ENCODE assay signal across 15 cellular contexts in the genomic region with DNA sequence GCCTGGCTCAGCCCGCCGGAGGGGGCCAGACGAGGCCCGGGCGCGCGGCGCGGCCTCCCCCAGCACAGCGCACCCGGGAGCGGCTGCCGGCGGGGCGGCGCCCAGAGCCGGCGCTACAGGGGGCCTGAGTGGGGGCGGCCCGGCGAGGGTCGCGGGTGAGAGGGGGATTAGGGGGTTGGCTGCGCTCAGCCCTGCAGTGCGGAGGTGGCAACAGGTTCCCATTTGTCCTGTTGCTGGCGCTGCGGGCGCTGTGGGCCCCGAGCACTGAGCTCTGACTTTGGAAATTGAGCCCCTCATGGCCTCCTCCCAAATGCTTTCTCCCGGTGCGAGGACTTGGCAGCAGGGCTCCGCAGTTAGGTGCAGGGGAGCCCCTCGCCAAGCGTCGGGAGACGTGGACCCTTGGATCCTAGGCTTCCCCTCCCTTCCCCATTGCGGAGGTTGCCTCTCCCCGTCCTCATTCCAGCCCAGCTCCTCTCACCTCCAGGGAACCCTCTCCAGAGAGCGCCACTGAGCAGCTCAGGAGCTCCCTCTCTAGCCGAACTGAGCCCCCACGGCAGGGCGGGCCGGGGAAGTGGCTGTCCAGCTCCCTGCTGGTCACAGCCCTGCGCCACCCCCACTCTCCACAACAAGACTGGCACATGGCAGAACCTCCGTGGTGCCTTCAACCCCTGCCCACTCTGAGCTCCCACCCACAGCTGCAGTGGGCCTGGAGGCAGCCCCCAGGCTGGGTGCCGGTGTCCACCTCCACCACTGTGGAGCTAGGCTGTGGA. TPM values are rescaled to one million over a fixed set of nuclear protein-coding genes. Genes with fewer than 3 reads are reported as not detected.
DNase-seq lines count a peak whose midpoint lies in the region; ATAC-seq, FAIRE-seq and TF ChIP-seq lines count a peak whose summit lies in the region.
"Had no signal": no experiment of that assay in that cellular context is flagged by ENCODE, and none has a peak within 500 bp of the region (broad histone marks: within the 10 kb centered on the region; RNA-seq: fewer than 3 reads in every experiment).

No MANE protein-coding gene starts in this region.

- H3K9me3 ChIP-seq in HUES64 (ENCODE audit: insufficient read depth, low read depth, low read length) (no peaks in the 10 kb centered on the region), neural cell (ENCODE audit: low read length) (no peaks in the 10 kb centered on the region)
- H3K9me3 ChIP-seq: mucosa of descending colon had no signal

- DNase-seq in D721Med (ENCODE audit: insufficient read length, low spot score) = no peak
- DNase-seq in chondrocyte (ENCODE audit: low spot score) = peak; percentile 91
- DNase-seq in NCI-H446 treated with DMSO at 0.1 percent for 48 hours (lab: John Stamatoyannopoulos, UW) = no peak
- no peak for DNase-seq in DMS153 (lab: John Stamatoyannopoulos, UW)
- DNase-seq: activated CD4-positive, alpha-beta T cell treated with anti-CD3 and anti-CD28 coated beads for 1 hour; DND-41; mucosa of descending colon; SHP77 had no signal

- no peak overlapping the region for H3K27ac Mint-ChIP-seq in chondrocyte (ENCODE audit: unreplicated experiment)
- H3K27ac Mint-ChIP-seq: activated naive CD4-positive, alpha-beta T cell treated with anti-CD3 and anti-CD28 coated beads, Interleukin-2, amount 10 ng/mL, durations not matched to agents 7 days and 5 days; dendritic cell treated with granulocyte-macrophage colony-stimulating factor and Interleukin-4, amounts not matched to agents 40 ng/mL and 50 ng/mL, for 4 days had no signal

- H3K9me3 Mint-ChIP-seq in chondrocyte (ENCODE audit: low read depth) = no peaks in the 10 kb centered on the region
- H3K9me3 Mint-ChIP-seq: activated naive CD4-positive, alpha-beta T cell treated with anti-CD3 and anti-CD28 coated beads, Interleukin-2, amount 10 ng/mL, durations not matched to agents 7 days and 5 days; dendritic cell treated with granulocyte-macrophage colony-stimulating factor and Interleukin-4, amounts not matched to agents 40 ng/mL and 50 ng/mL, for 4 days had no signal

- H2AFZ ChIP-seq in neural cell (ENCODE audit: low read depth, low read length) = no peak overlapping the region

- H3K4me1 ChIP-seq in HUES64 (ENCODE audit: insufficient read depth, low read length) = no peaks in the 10 kb centered on the region

- H3K4me3 ChIP-seq in HUES64 (ENCODE audit: low read length) (peak overlapping the region; percentile 40; the same call in 1 of the 2 replicates), neural cell (ENCODE audit: low read length) (peak overlapping the region; percentile 60)
- H3K4me3 ChIP-seq: mucosa of descending colon had no signal

- H3K27ac ChIP-seq in HUES64 (ENCODE audit: low read depth, low read length) (no peak overlapping the region), neural cell (ENCODE audit: low read length) (no peak overlapping the region)
- H3K27ac ChIP-seq: KMS-11 had no signal

- TF ChIP-seq RAD21 in neural cell (conservative IDR thresholded peaks at IDR 0.05) = no peak

- H3K9ac ChIP-seq in HUES64 (ENCODE audit: low read depth, low read length) = no peak overlapping the region
- peak overlapping the region; percentile 23 for H3K9ac ChIP-seq in neural cell (ENCODE audit: low read length)
- H3K9ac ChIP-seq: KMS-11 had no signal

- H3K36me3 ChIP-seq in HUES64 (ENCODE audit: insufficient read depth, low read length) (no peaks in the 10 kb centered on the region), neural cell (ENCODE audit: insufficient read depth, low read length) (no peaks in the 10 kb centered on the region)

- no peaks in the 10 kb centered on the region for H4K20me1 ChIP-seq in neural cell (ENCODE audit: insufficient read depth)

- H3F3A ChIP-seq in neural cell (ENCODE audit: insufficient read depth, low read length, poor library complexity, severe bottlenecking) = no peaks in the 10 kb centered on the region

- peaks cover 95% of the 10 kb centered on the region for H3K27me3 ChIP-seq in HUES64 (ENCODE audit: insufficient read depth, low read length)
- H3K27me3 ChIP-seq in neural cell (ENCODE audit: insufficient read depth, low read depth, low read length) = peaks cover 59% of the 10 kb centered on the region

- no peaks in the 10 kb centered on the region for H3K79me2 ChIP-seq in neural cell (replicated peaks; ENCODE audit: insufficient read depth, low read length)

- no peak for ATAC-seq in HG02973 (IDR thresholded peaks at IDR 0.05; ENCODE audit: unreplicated experiment)

- peaks cover 18% of the 10 kb centered on the region for H3K27me3 Mint-ChIP-seq in chondrocyte (ENCODE audit: low read depth)

- H3K9me2 ChIP-seq in neural cell (ENCODE audit: insufficient read depth, low read length) = no peaks in the 10 kb centered on the region

- TF ChIP-seq EP300 in neural cell (conservative IDR thresholded peaks at IDR 0.05; ENCODE audit: poor library complexity, severe bottlenecking) = no peak

- FAIRE-seq in D721Med (lab: Jason Lieb, UNC) = no peak

- no peak overlapping the region for H3K4me2 ChIP-seq in neural cell (ENCODE audit: low read length)
- H3K4me2 ChIP-seq: KMS-11 had no signal

- peaks cover 5% of the 10 kb centered on the region for H3K4me1 Mint-ChIP-seq in chondrocyte (ENCODE audit: low read depth)

- no peaks in the 10 kb centered on the region for H3K36me3 Mint-ChIP-seq in chondrocyte (ENCODE audit: low read depth)
- H3K36me3 Mint-ChIP-seq: activated naive CD4-positive, alpha-beta T cell treated with anti-CD3 and anti-CD28 coated beads, Interleukin-2, amount 10 ng/mL, durations not matched to agents 7 days and 5 days had no signal

- 4% methylated on average over 46 of the region's 46 CpGs for WGBS in HUES64

- TF ChIP-seq CTCF in D721Med (IDR thresholded peaks at IDR 0.05; ENCODE audit: insufficient read depth, missing control alignments) (peak; percentile 18), chondrocyte (IDR thresholded peaks at IDR 0.05) (no peak), neural cell (IDR thresholded peaks at IDR 0.05; ENCODE audit: poor library complexity, severe bottlenecking) (peak; percentile 23)

- no peak overlapping the region for H3K4me3 Mint-ChIP-seq in chondrocyte (ENCODE audit: unreplicated experiment)
- H3K4me3 Mint-ChIP-seq: activated naive CD4-positive, alpha-beta T cell treated with anti-CD3 and anti-CD28 coated beads, Interleukin-2, amount 10 ng/mL, durations not matched to agents 7 days and 5 days had no signal

TF ChIP-seq in neural cell, 6 proteins besides CTCF, POLR2A, EP300 and RAD21:
- no peak for TF ChIP-seq TAF1 (IDR thresholded peaks at IDR 0.05; ENCODE audit: low read depth)

RNA-seq across cellular contexts. Expression of a gene that starts 2.5 kb away (rescaled TPM):
- polyA plus RNA-seq in HUES64 (2013, experiment 1 of 2) = 0.35 TPM
- polyA plus RNA-seq in HUES64 (2013, experiment 2 of 2) = 0.82 TPM
- 0.13 to 0.77 TPM in 2 of 3 replicates, not detected in the other for total RNA-seq in chondrocyte
- polyA plus RNA-seq in neural cell = 0.94 and 3.2 TPM in 2 replicates
- polyA minus RNA-seq in neural cell = 0.73 and 0.93 TPM in 2 replicates
- total RNA-seq: mucosa of descending colon, skeletal muscle tissue had no signal

RNA-seq across cellular contexts. Expression of a gene that starts 29.1 kb away (rescaled TPM):
- 2.7 TPM for polyA plus RNA-seq in HUES64 (2013, experiment 1 of 2)
- 3.6 TPM for polyA plus RNA-seq in HUES64 (2013, experiment 2 of 2)
- 3.2 to 3.8 TPM (median 3.5 TPM) in 3 replicates for total RNA-seq in chondrocyte
- polyA plus RNA-seq in neural cell = 9.5 and 15.0 TPM in 2 replicates
- polyA minus RNA-seq in neural cell = 4.1 and 4.4 TPM in 2 replicates
- total RNA-seq: skeletal muscle tissue had no signal

RNA-seq across cellular contexts. Expression of a gene that starts 43.2 kb away (rescaled TPM):
- 76.3 TPM for polyA plus RNA-seq in HUES64 (2013, experiment 1 of 2)
- 77.8 TPM for polyA plus RNA-seq in HUES64 (2013, experiment 2 of 2)
- 47.6 to 71.1 TPM (median 70.6 TPM) in 3 replicates for total RNA-seq in chondrocyte
- polyA plus RNA-seq in neural cell = 36.4 and 62.4 TPM in 2 replicates
- 37.7 and 42.1 TPM in 2 replicates for polyA minus RNA-seq in neural cell

RNA-seq across cellular contexts. Expression of a gene that starts 45.6 kb away (rescaled TPM):
- polyA plus RNA-seq in HUES64 (2013, experiment 1 of 2) = 17.6 TPM
- 17.4 TPM for polyA plus RNA-seq in HUES64 (2013, experiment 2 of 2)
- total RNA-seq in chondrocyte = 17.2 to 21.9 TPM (median 17.7 TPM) in 3 replicates
- polyA plus RNA-seq in neural cell = 61.2 and 70.7 TPM in 2 replicates
- 15.6 and 26.3 TPM in 2 replicates for polyA minus RNA-seq in neural cell
